Comparison of ENCODE assay signal across 7 cellular contexts in the genomic region with DNA sequence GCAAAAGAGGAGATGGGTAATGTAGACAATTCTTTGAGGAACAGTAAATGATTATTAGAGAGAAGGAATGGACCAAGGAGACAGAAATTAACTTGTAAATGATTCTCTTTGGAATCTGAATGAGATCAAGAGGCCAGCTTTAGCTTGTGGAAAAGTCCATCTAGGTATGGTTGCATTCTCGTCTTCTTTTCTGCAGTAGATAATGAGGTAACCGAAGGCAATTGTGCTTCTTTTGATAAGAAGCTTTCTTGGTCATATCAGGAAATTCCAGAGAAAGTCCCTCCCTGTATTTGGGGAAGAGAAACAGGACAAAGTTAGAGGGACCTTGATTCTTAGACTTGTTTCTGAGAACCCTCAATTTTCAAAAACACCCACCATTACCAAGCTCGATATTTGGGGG.
DNase-seq lines count a peak whose midpoint lies in the region; ATAC-seq and TF ChIP-seq lines count a peak whose summit lies in the region.

No MANE protein-coding gene starts in this region.

- H3K4me1 Mint-ChIP-seq in osteocyte (ENCODE audit: unreplicated experiment), result peaks cover 55% of the 10 kb centered on the region

- no peak for TF ChIP-seq POLR2A in NB4 (IDR thresholded peaks at IDR 0.05; ENCODE audit: extremely low read depth, insufficient read length)

- TF ChIP-seq CTCF in GM12865 (IDR thresholded peaks at IDR 0.05; ENCODE audit: insufficient read depth, low read depth, low read length, missing control alignments), result no peak
- no peak for TF ChIP-seq CTCF in NB4 (IDR thresholded peaks at IDR 0.05; ENCODE audit: low read depth, low read length)
- TF ChIP-seq CTCF in osteocyte (IDR thresholded peaks at IDR 0.05), result no peak

- H3K4me3 ChIP-seq in GM12865 (ENCODE audit: low read depth, low read length), result peak overlapping the region; percentile 87
- H3K4me3 ChIP-seq in NB4 (ENCODE audit: low read depth, low read length), result peak overlapping the region; percentile 79
- H3K4me3 ChIP-seq in ectodermal cell (ENCODE audit: insufficient read depth, low read depth, low read length), result no peak overlapping the region
- no peak overlapping the region for H3K4me3 ChIP-seq in SJCRH30

- H3K36me3 ChIP-seq in ectodermal cell (ENCODE audit: control insufficient read depth, insufficient read depth, low read length) (no peaks in the 10 kb centered on the region), SJCRH30 (no peaks in the 10 kb centered on the region)

- no peaks in the 10 kb centered on the region for H3K9me3 ChIP-seq in ectodermal cell (ENCODE audit: control insufficient read depth, low read length)
- no peaks in the 10 kb centered on the region for H3K9me3 ChIP-seq in SJCRH30 (replicated peaks)

- H3K4me3 Mint-ChIP-seq in osteocyte (ENCODE audit: unreplicated experiment), result peak overlapping the region; percentile 96

- H3K36me3 Mint-ChIP-seq in osteocyte (ENCODE audit: unreplicated experiment), result peaks cover 2% of the 10 kb centered on the region

- H3K9me3 Mint-ChIP-seq in osteocyte (ENCODE audit: unreplicated experiment), result no peaks in the 10 kb centered on the region

- ATAC-seq in GM21619 (IDR thresholded peaks at IDR 0.05; ENCODE audit: unreplicated experiment), result no peak

- WGBS in ectodermal cell, 2 experiments, result 86 to 90% methylated on average over 2 of the region's 3 CpGs

- DNase-seq in GM12865 (ENCODE audit: low read depth) (no peak), NB4 (ENCODE audit: low read depth) (no peak), osteocyte (ENCODE audit: extremely low spot score, unreplicated experiment) (no peak), SJCRH30 (no peak), NCI-H1417 treated with DMSO at 0.1 percent for 48 hours (lab: John Stamatoyannopoulos, UW) (no peak)

- H3K27me3 ChIP-seq in ectodermal cell (ENCODE audit: control insufficient read depth, insufficient read depth, low read length, poor library complexity, severe bottlenecking), result no peaks in the 10 kb centered on the region
- H3K27me3 ChIP-seq in SJCRH30, result no peaks in the 10 kb centered on the region

- H3K4me1 ChIP-seq in ectodermal cell (ENCODE audit: control insufficient read depth, insufficient read depth, low read length), result peaks cover 10% of the 10 kb centered on the region
- H3K4me1 ChIP-seq in SJCRH30, result no peaks in the 10 kb centered on the region; the same call in 1 of the 2 replicates

- H3K27ac Mint-ChIP-seq in osteocyte (ENCODE audit: unreplicated experiment), result peak overlapping the region; percentile 98

- peak overlapping the region; percentile 94 for H3K27ac ChIP-seq in ectodermal cell (ENCODE audit: insufficient read depth, low read depth, low read length, poor library complexity, severe bottlenecking)
- no peak overlapping the region for H3K27ac ChIP-seq in SJCRH30

- H3K27me3 Mint-ChIP-seq in osteocyte (ENCODE audit: unreplicated experiment), result no peaks in the 10 kb centered on the region

Comparison
In these comparisons a context has a peak if more than half of its experiments do, and no peak if none do; other contexts are left out.
1. H3K4me3 ChIP-seq: peak in GM12865 (single experiment) and NB4 (single experiment); none in ectodermal cell (single experiment) and SJCRH30 (single experiment).